1 cellular context compared by ENCODE assay signal in the genomic region with DNA sequence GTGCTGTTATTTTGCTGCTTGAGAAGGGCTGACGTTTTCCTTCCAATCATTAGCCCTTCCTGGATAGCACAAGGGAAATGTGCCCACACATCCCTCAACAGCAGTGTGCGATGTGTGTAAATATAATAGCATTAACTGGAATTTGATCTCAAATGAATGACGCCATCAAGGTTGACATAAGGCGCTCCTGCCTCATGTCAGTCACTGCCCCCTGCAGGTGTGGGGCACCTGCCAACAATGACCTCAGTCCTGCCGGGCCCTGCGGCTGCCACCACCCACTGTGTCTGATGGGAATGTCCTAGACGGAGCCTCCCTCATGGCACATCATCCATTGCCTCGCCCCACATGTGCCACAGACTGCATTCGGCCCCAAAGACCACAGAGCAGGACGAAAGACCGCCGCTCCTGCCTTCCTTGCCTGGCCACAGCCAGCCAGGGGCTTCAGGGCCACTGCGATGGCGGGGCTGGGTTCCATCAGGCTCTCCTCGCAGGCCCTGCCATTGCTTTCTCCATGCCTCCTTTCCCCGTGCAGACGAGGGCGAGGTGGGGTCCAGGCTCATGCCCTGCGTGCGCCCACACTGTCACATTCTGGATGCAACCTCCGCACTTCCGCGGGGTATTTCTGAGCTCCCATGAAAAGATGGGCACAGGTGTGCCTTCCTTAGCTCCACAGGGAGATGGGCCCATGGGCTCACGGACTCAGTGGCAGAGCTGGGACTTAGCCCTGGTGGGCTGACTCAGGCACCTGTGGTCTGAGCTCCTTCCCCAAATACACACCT.
TF ChIP-seq lines count a peak whose summit lies in the region.

No MANE protein-coding gene starts in this region.

TF ChIP-seq in HEK293, 187 proteins besides CTCF, POLR2A, EP300 and RAD21 (continued from another document and continues in another):
- TF ChIP-seq, protein P1, sequence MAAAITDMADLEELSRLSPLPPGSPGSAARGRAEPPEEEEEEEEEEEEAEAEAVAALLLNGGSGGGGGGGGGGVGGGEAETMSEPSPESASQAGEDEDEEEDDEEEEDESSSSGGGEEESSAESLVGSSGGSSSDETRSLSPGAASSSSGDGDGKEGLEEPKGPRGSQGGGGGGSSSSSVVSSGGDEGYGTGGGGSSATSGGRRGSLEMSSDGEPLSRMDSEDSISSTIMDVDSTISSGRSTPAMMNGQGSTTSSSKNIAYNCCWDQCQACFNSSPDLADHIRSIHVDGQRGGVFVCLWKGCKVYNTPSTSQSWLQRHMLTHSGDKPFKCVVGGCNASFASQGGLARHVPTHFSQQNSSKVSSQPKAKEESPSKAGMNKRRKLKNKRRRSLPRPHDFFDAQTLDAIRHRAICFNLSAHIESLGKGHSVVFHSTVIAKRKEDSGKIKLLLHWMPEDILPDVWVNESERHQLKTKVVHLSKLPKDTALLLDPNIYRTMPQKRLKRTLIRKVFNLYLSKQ (tag by site-specific recombination; IDR thresholded peaks at IDR 0.05; ENCODE audit: borderline replicate concordance): no peak
- TF ChIP-seq ZNF692 (tag by site-specific recombination; IDR thresholded peaks at IDR 0.05) (peak; percentile 85), ZNF561 (tag by site-specific recombination; IDR thresholded peaks at IDR 0.05; ENCODE audit: borderline replicate concordance) (peak; percentile 64), ZBTB44 (tag by site-specific recombination; IDR thresholded peaks at IDR 0.05) (peak; percentile 68; the same call in 1 of the 2 replicates), ZBTB11 (tag by site-specific recombination; conservative IDR thresholded peaks at IDR 0.05; ENCODE audit: low read depth) (no peak), REST (tag by site-specific recombination; IDR thresholded peaks at IDR 0.05) (peak; percentile 33; the same call in 1 of the 2 replicates), ZNF248 (tag by site-specific recombination; IDR thresholded peaks at IDR 0.05) (no peak), ZNF416 (tag by site-specific recombination; IDR thresholded peaks at IDR 0.05) (no peak), PATZ1 (tag by site-specific recombination; IDR thresholded peaks at IDR 0.05) (peak; percentile 91), BCL11A (tag by site-specific recombination; IDR thresholded peaks at IDR 0.05; ENCODE audit: low read depth) (peak; percentile 90), ZBTB8A (tag by site-specific recombination; IDR thresholded peaks at IDR 0.05) (peak; percentile 63), ZFP3 (tag by site-specific recombination; IDR thresholded peaks at IDR 0.05; ENCODE audit: low read depth) (no peak), ZNF211 (tag by site-specific recombination; IDR thresholded peaks at IDR 0.05; ENCODE audit: low read depth) (no peak), ZNF10 (tag by site-specific recombination; IDR thresholded peaks at IDR 0.05) (peak; percentile 87), ZSCAN23 (tag by site-specific recombination; IDR thresholded peaks at IDR 0.05) (peak; percentile 96), ZNF701 (tag by site-specific recombination; IDR thresholded peaks at IDR 0.05) (no peak), ZNF501 (tag by site-specific recombination; IDR thresholded peaks at IDR 0.05) (peak; percentile 95), ZNF530 (tag by site-specific recombination; IDR thresholded peaks at IDR 0.05; ENCODE audit: low read depth) (no peak), ZNF341 (tag by site-specific recombination; IDR thresholded peaks at IDR 0.05; ENCODE audit: low read depth) (peak; percentile 61), ZNF837 (tag by site-specific recombination; IDR thresholded peaks at IDR 0.05) (no peak), ZNF596 (tag by site-specific recombination; IDR thresholded peaks at IDR 0.05) (0 out of 2 replicates have a peak, but pooled peaks have one; percentile 49), HOXD13 (CRISPR knock-in tag; IDR thresholded peaks at IDR 0.05; ENCODE audit: borderline replicate concordance) (0 out of 2 replicates have a peak, but pooled peaks have one; percentile 21), ZBTB1 (tag by site-specific recombination; IDR thresholded peaks at IDR 0.05) (peak; percentile 82; the same call in 1 of the 2 replicates), SP3 (tag by site-specific recombination; IDR thresholded peaks at IDR 0.05) (peak; percentile 57), ZNF423 (tag by site-specific recombination; IDR thresholded peaks at IDR 0.05) (peak; percentile 33; the same call in 1 of the 2 replicates), ZBTB20 (tag by site-specific recombination; IDR thresholded peaks at IDR 0.05) (no peak), ZNF146 (tag by site-specific recombination; IDR thresholded peaks at IDR 0.05) (no peak; the same call in 1 of the 2 replicates), FEZF1 (tag by site-specific recombination; IDR thresholded peaks at IDR 0.05) (peak; percentile 74), ZNF324 (tag by site-specific recombination; IDR thresholded peaks at IDR 0.05) (peak; percentile 80; the same call in 1 of the 2 replicates), GFI1B (tag by site-specific recombination; IDR thresholded peaks at IDR 0.05) (no peak), ZNF76 (tag by site-specific recombination; IDR thresholded peaks at IDR 0.05; ENCODE audit: borderline replicate concordance, low read depth) (peak; percentile 66; the same call in 1 of the 2 replicates), ATF2 (tag by site-specific recombination; IDR thresholded peaks at IDR 0.05; ENCODE audit: low read depth) (peak; percentile 96), IKZF3 (tag by site-specific recombination; IDR thresholded peaks at IDR 0.05) (peak; percentile 97)
- TF ChIP-seq, protein P2, sequence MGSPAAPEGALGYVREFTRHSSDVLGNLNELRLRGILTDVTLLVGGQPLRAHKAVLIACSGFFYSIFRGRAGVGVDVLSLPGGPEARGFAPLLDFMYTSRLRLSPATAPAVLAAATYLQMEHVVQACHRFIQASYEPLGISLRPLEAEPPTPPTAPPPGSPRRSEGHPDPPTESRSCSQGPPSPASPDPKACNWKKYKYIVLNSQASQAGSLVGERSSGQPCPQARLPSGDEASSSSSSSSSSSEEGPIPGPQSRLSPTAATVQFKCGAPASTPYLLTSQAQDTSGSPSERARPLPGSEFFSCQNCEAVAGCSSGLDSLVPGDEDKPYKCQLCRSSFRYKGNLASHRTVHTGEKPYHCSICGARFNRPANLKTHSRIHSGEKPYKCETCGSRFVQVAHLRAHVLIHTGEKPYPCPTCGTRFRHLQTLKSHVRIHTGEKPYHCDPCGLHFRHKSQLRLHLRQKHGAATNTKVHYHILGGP (tag by site-specific recombination; IDR thresholded peaks at IDR 0.05): peak; percentile 92
- TF ChIP-seq, protein P3, sequence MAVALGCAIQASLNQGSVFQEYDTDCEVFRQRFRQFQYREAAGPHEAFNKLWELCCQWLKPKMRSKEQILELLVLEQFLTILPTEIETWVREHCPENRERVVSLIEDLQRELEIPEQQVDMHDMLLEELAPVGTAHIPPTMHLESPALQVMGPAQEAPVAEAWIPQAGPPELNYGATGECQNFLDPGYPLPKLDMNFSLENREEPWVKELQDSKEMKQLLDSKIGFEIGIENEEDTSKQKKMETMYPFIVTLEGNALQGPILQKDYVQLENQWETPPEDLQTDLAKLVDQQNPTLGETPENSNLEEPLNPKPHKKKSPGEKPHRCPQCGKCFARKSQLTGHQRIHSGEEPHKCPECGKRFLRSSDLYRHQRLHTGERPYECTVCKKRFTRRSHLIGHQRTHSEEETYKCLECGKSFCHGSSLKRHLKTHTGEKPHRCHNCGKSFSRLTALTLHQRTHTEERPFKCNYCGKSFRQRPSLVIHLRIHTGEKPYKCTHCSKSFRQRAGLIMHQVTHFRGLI (tag by site-specific recombination; IDR thresholded peaks at IDR 0.05): no peak
